ENCODE assay signal across 8 cellular contexts in genomic region chr1:117735045-117735992, GRCh38.
DNase-seq lines count a peak whose midpoint lies in the region; ATAC-seq, FAIRE-seq and TF ChIP-seq lines count a peak whose summit lies in the region.

No MANE protein-coding gene starts in this region.

- H3K27ac ChIP-seq in CD4-positive, CD25-positive, alpha-beta regulatory T cell (ENCODE audit: insufficient read depth, low read length, poor library complexity, severe bottlenecking), result peak overlapping the region; percentile 43
- peak overlapping the region; percentile 60 for H3K27ac ChIP-seq in SJSA1

- ATAC-seq in CD4-positive, CD25-positive, alpha-beta regulatory T cell (ENCODE audit: low read depth in 2 of 2), result peak; percentile 47 to 76
- no peak for ATAC-seq in HG03565 (IDR thresholded peaks at IDR 0.05; ENCODE audit: unreplicated experiment)

- FAIRE-seq in H54 (lab: Jason Lieb, UNC), result peak; percentile 91

- peaks cover 8% of the 10 kb centered on the region for H3K27me3 Mint-ChIP-seq in CD4-positive, CD25-positive, alpha-beta regulatory T cell
- H3K27me3 Mint-ChIP-seq in mesothelial cell of epicardium (ENCODE audit: low read depth), result no peaks in the 10 kb centered on the region

- peaks cover 5% of the 10 kb centered on the region for H3K36me3 Mint-ChIP-seq in CD4-positive, CD25-positive, alpha-beta regulatory T cell
- H3K36me3 Mint-ChIP-seq in mesothelial cell of epicardium, result no peaks in the 10 kb centered on the region

- intact Hi-C loops in head of caudate nucleus (cut with DNase I), result no loop called here

- peak in 2 of 3 donors; percentile 40 to 72 for DNase-seq in CD4-positive, CD25-positive, alpha-beta regulatory T cell
- DNase-seq in H54 (ENCODE audit: insufficient read length, low spot score), result peak; percentile 29
- DNase-seq in SJSA1 (ENCODE audit: low read depth in 1 of 2, low spot score in 2 of 2), result peak in 1 of 2 experiments; percentile 68
- peak; percentile 77 for DNase-seq in choroid plexus epithelial cell (ENCODE audit: low read depth)
- no peak for DNase-seq in mesothelial cell of epicardium (ENCODE audit: low spot score in 2 of 2, unreplicated experiment in 2 of 2)
- DNase-seq in head of caudate nucleus, result no peak
- no peak for DNase-seq in cortex of kidney (lab: John Stamatoyannopoulos, UW)

- H3K9me3 ChIP-seq in CD4-positive, CD25-positive, alpha-beta regulatory T cell (ENCODE audit: control insufficient read depth in 2 of 2, low read length in 2 of 2), result no peaks in the 10 kb centered on the region
- H3K9me3 ChIP-seq in SJSA1 (replicated peaks), result no peaks in the 10 kb centered on the region

- H3K27me3 ChIP-seq in CD4-positive, CD25-positive, alpha-beta regulatory T cell (ENCODE audit: control insufficient read depth, insufficient read depth, low read length), result no peaks in the 10 kb centered on the region
- no peaks in the 10 kb centered on the region for H3K27me3 ChIP-seq in SJSA1 (replicated peaks)

- H3K4me3 ChIP-seq in CD4-positive, CD25-positive, alpha-beta regulatory T cell (ENCODE audit: low read depth, low read length), result peak overlapping the region; percentile 87
- H3K4me3 ChIP-seq in SJSA1 (peak overlapping the region; percentile 19), choroid plexus epithelial cell (ENCODE audit: low read depth, low read length) (peak overlapping the region; percentile 40)

- peaks cover 0 to 3% (median 0%) of the 10 kb centered on the region in 7 donors for H3K9me3 Mint-ChIP-seq in CD4-positive, CD25-positive, alpha-beta regulatory T cell
- peaks cover 3% of the 10 kb centered on the region for H3K9me3 Mint-ChIP-seq in mesothelial cell of epicardium

- TF ChIP-seq CTCF in choroid plexus epithelial cell (conservative IDR thresholded peaks at IDR 0.05; ENCODE audit: low read depth, low read length) (no peak), mesothelial cell of epicardium (IDR thresholded peaks at IDR 0.05; ENCODE audit: unreplicated experiment) (no peak)

- peaks cover 0 to 46% (median 17%) of the 10 kb centered on the region in 4 donors for H3K4me1 Mint-ChIP-seq in CD4-positive, CD25-positive, alpha-beta regulatory T cell
- peaks cover 21% of the 10 kb centered on the region for H3K4me1 Mint-ChIP-seq in mesothelial cell of epicardium

- H3K4me1 ChIP-seq in CD4-positive, CD25-positive, alpha-beta regulatory T cell (ENCODE audit: control insufficient read depth, insufficient read depth, low read length, poor library complexity, severe bottlenecking), result peaks cover 13% of the 10 kb centered on the region
- H3K4me1 ChIP-seq in SJSA1 (replicated peaks), result peaks cover 9% of the 10 kb centered on the region

- H3K27ac Mint-ChIP-seq in CD4-positive, CD25-positive, alpha-beta regulatory T cell, result peak overlapping the region; percentile 90 to 99 (median 94)
- H3K27ac Mint-ChIP-seq in mesothelial cell of epicardium, result peak overlapping the region; percentile 77

- no peak for TF ChIP-seq POLR2A in H54 (IDR thresholded peaks at IDR 0.05; ENCODE audit: low read depth, low read length)

- H3K36me3 ChIP-seq in CD4-positive, CD25-positive, alpha-beta regulatory T cell (ENCODE audit: control insufficient read depth, insufficient read depth, low read length), result no peaks in the 10 kb centered on the region
- no peaks in the 10 kb centered on the region for H3K36me3 ChIP-seq in SJSA1

- H3K4me3 Mint-ChIP-seq in CD4-positive, CD25-positive, alpha-beta regulatory T cell, result peak overlapping the region; percentile 76 to 89 (median 82)
- H3K4me3 Mint-ChIP-seq in mesothelial cell of epicardium, result peak overlapping the region; percentile 48

Comparison
In these comparisons a context has a peak if more than half of its experiments do, and no peak if none do; other contexts are left out.
1. DNase-seq: peak in CD4-positive, CD25-positive, alpha-beta regulatory T cell (2 of 3), H54 (single experiment) and choroid plexus epithelial cell (single experiment); none in mesothelial cell of epicardium (0 of 2), head of caudate nucleus (0 of 42) and cortex of kidney (single experiment).
2. H3K4me3 ChIP-seq: peak in every context shown above with its lines; median percentile 87 in CD4-positive, CD25-positive, alpha-beta regulatory T cell; 40 in choroid plexus epithelial cell; 19 in SJSA1.